1 cellular context compared by ENCODE assay signal in the genomic region with DNA sequence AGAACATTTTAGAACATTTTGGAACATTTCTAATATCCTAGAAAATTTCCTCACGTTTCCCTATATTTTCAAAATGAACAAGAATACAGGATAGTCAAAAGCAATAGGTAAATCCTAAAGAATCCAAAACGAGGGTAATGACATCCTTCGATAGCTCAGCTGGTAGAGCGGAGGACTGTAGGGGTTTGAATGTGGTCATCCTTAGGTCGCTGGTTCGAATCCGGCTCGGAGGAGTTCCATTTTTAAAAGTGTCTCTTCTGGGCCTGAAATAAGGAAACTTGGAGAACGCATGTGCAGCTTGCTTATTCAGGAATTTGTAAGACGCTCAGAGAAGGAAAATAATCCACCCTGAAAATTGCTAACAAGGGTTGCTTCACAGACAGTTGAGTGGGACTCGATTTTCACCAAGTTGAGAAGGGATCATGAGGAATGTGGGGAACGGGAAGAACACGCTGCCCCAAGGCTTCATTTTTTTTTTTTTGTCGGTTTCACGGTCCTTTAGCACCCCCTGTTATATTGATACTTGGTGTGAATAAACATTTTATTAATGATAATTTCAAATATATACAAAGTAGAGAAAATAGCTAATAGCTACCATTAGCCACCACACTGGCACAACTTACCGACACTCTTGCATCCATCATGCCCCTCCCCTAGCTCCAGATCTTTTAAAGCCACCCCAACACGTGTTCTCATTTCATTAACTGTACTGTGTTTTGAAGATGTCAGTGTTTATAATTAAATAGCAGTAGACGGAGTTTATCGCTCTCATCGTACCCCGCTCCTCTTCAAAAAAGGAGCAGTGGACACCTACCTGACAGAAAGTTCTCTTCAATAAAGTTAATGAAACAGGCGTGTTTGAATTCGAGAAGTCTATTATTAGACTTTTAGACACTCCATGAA.
TF ChIP-seq lines count a peak whose summit lies in the region.

No MANE protein-coding gene starts in this region.

TF ChIP-seq in K562, 482 proteins besides CTCF, POLR2A, EP300 and RAD21 (continues in another document):
- TF ChIP-seq SOX6 (IDR thresholded peaks at IDR 0.05) (peak; percentile 25; the same call in 1 of the 2 replicates), MYNN (IDR thresholded peaks at IDR 0.05) (no peak), MYNN (CRISPR knock-in tag; IDR thresholded peaks at IDR 0.05) (no peak), ZC3H4 (CRISPR knock-in tag; IDR thresholded peaks at IDR 0.05; ENCODE audit: borderline replicate concordance) (no peak), MYC (IDR thresholded peaks at IDR 0.05; ENCODE audit: low read depth, low read length) (no peak; the same call in 1 of the 2 replicates), MYC (CRISPR knock-in tag; IDR thresholded peaks at IDR 0.05; ENCODE audit: borderline replicate concordance, low read depth) (no peak), TRIM24 (IDR thresholded peaks at IDR 0.05) (peak; percentile 4 to 14; a peak in 1 of 4 replicates), ELF2 (CRISPR knock-in tag; IDR thresholded peaks at IDR 0.05) (no peak), ASH1L (IDR thresholded peaks at IDR 0.05; ENCODE audit: borderline replicate concordance, low read depth, partially characterized antibody) (no peak), CREB3L1 (IDR thresholded peaks at IDR 0.05; ENCODE audit: borderline replicate concordance, low read depth) (0 out of 2 replicates have a peak, but pooled peaks have one; percentile 35), NCOR1 (IDR thresholded peaks at IDR 0.05) (peak; percentile 5; the same call in 1 of the 2 replicates), CBFB (CRISPR knock-in tag; IDR thresholded peaks at IDR 0.05) (no peak), NCOA2 (IDR thresholded peaks at IDR 0.05; ENCODE audit: partially characterized antibody in 2 of 2) (peak in 1 of 2 experiments; percentile 69), ZNF57 (CRISPR knock-in tag; IDR thresholded peaks at IDR 0.05) (no peak), TCF7 (IDR thresholded peaks at IDR 0.05; ENCODE audit: borderline replicate concordance) (no peak), ETS1 (conservative IDR thresholded peaks at IDR 0.05; ENCODE audit: control insufficient read depth, low read depth, low read length) (peak; percentile 77), TFAM (CRISPR knock-in tag; conservative IDR thresholded peaks at IDR 0.05) (no peak), SAFB2 (IDR thresholded peaks at IDR 0.05; ENCODE audit: borderline replicate concordance, low read depth, low read length, severe bottlenecking) (no peak), BCL6 (CRISPR knock-in tag; IDR thresholded peaks at IDR 0.05) (no peak), KLF13 (tag; IDR thresholded peaks at IDR 0.05; ENCODE audit: borderline replicate concordance, low read depth) (no peak), RCOR1 (IDR thresholded peaks at IDR 0.05; ENCODE audit: borderline replicate concordance in 1 of 2, low read depth in 2 of 2, low read length in 2 of 2) (peak; percentile 23 to 73; a peak in 2 of 4 replicates), ARID3B (CRISPR knock-in tag; IDR thresholded peaks at IDR 0.05; ENCODE audit: borderline replicate concordance) (no peak), SIX5 (IDR thresholded peaks at IDR 0.05; ENCODE audit: borderline replicate concordance in 1 of 2, insufficient read depth in 1 of 2, low read depth in 1 of 2, low read length in 2 of 2) (no peak), STAG1 (CRISPR knock-in tag; IDR thresholded peaks at IDR 0.05; ENCODE audit: borderline replicate concordance) (no peak), RREB1 (CRISPR knock-in tag; IDR thresholded peaks at IDR 0.05) (no peak), CHAMP1 (IDR thresholded peaks at IDR 0.05) (peak; percentile 40; the same call in 1 of the 2 replicates), C11orf30 (IDR thresholded peaks at IDR 0.05; ENCODE audit: low read depth) (no peak), ESRRA (IDR thresholded peaks at IDR 0.05; ENCODE audit: borderline replicate concordance, low read depth) (no peak), YBX1 (IDR thresholded peaks at IDR 0.05) (no peak)
- TF ChIP-seq, protein P1, sequence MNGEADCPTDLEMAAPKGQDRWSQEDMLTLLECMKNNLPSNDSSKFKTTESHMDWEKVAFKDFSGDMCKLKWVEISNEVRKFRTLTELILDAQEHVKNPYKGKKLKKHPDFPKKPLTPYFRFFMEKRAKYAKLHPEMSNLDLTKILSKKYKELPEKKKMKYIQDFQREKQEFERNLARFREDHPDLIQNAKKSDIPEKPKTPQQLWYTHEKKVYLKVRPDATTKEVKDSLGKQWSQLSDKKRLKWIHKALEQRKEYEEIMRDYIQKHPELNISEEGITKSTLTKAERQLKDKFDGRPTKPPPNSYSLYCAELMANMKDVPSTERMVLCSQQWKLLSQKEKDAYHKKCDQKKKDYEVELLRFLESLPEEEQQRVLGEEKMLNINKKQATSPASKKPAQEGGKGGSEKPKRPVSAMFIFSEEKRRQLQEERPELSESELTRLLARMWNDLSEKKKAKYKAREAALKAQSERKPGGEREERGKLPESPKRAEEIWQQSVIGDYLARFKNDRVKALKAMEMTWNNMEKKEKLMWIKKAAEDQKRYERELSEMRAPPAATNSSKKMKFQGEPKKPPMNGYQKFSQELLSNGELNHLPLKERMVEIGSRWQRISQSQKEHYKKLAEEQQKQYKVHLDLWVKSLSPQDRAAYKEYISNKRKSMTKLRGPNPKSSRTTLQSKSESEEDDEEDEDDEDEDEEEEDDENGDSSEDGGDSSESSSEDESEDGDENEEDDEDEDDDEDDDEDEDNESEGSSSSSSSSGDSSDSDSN (IDR thresholded peaks at IDR 0.05; ENCODE audit: borderline replicate concordance in 1 of 2, low read depth in 2 of 2, low read length in 2 of 2), result no peak
- TF ChIP-seq, protein P2, sequence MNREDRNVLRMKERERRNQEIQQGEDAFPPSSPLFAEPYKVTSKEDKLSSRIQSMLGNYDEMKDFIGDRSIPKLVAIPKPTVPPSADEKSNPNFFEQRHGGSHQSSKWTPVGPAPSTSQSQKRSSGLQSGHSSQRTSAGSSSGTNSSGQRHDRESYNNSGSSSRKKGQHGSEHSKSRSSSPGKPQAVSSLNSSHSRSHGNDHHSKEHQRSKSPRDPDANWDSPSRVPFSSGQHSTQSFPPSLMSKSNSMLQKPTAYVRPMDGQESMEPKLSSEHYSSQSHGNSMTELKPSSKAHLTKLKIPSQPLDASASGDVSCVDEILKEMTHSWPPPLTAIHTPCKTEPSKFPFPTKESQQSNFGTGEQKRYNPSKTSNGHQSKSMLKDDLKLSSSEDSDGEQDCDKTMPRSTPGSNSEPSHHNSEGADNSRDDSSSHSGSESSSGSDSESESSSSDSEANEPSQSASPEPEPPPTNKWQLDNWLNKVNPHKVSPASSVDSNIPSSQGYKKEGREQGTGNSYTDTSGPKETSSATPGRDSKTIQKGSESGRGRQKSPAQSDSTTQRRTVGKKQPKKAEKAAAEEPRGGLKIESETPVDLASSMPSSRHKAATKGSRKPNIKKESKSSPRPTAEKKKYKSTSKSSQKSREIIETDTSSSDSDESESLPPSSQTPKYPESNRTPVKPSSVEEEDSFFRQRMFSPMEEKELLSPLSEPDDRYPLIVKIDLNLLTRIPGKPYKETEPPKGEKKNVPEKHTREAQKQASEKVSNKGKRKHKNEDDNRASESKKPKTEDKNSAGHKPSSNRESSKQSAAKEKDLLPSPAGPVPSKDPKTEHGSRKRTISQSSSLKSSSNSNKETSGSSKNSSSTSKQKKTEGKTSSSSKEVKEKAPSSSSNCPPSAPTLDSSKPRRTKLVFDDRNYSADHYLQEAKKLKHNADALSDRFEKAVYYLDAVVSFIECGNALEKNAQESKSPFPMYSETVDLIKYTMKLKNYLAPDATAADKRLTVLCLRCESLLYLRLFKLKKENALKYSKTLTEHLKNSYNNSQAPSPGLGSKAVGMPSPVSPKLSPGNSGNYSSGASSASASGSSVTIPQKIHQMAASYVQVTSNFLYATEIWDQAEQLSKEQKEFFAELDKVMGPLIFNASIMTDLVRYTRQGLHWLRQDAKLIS (CRISPR knock-in tag; IDR thresholded peaks at IDR 0.05), result peak; percentile 58; the same call in 1 of the 2 replicates
